In genomic region chrX:119768436-119768835, GRCh38 we compare ENCODE assay signal across 2 cellular contexts. TPM values are rescaled to one million over a fixed set of nuclear protein-coding genes. Genes with fewer than 3 reads are reported as not detected.
"Had no signal": no experiment of that assay in that cellular context is flagged by ENCODE, and none has a peak within 500 bp of the region (broad histone marks: within the 10 kb centered on the region; RNA-seq: fewer than 3 reads in every experiment).

No MANE protein-coding gene starts in this region.

RNA-seq across cellular contexts. Expression of gene SOWAHD, which starts 10.0 kb away (rescaled TPM):
- total RNA-seq: occipital lobe, thyroid gland had no signal
